1 cellular context compared by ENCODE assay signal in the genomic region with DNA sequence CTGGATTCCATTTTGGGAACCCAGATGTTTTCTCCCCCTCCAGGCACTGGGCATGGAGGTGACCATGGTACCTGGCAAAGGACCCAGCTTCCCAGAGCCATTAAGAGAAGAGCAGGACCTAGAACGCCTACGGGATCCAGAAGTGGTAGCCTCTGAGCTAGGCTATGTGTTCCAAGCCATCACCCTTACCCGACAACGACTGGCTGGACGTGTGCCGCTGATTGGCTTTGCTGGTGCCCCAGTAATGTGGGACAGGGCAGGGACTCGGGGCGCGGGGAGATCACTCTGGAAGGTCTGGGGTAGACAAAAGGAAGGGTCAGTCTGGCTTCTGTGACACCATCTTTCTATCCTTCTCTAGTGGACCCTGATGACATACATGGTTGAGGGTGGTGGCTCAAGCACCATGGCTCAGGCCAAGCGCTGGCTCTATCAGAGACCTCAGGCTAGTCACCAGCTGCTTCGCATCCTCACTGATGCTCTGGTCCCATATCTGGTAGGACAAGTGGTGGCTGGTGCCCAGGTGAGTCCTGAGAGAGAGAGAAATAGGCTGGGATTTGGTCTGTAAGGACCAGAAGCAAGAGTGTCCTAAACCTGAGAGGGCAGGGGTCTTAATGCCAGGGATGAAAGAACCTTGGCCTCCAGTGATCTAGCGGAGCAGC.
TF ChIP-seq lines count a peak whose summit lies in the region.

No MANE protein-coding gene starts in this region.

TF ChIP-seq in GM12878, 131 proteins besides CTCF, POLR2A, EP300 and RAD21:
- no peak for TF ChIP-seq PAX5 (IDR thresholded peaks at IDR 0.05; ENCODE audit: borderline replicate concordance, low read depth, low read length)
- TF ChIP-seq PML (IDR thresholded peaks at IDR 0.05; ENCODE audit: low read length) = no peak
- TF ChIP-seq RCOR1 (conservative IDR thresholded peaks at IDR 0.05; ENCODE audit: low read depth, low read length) = no peak
- TF ChIP-seq, protein P1, sequence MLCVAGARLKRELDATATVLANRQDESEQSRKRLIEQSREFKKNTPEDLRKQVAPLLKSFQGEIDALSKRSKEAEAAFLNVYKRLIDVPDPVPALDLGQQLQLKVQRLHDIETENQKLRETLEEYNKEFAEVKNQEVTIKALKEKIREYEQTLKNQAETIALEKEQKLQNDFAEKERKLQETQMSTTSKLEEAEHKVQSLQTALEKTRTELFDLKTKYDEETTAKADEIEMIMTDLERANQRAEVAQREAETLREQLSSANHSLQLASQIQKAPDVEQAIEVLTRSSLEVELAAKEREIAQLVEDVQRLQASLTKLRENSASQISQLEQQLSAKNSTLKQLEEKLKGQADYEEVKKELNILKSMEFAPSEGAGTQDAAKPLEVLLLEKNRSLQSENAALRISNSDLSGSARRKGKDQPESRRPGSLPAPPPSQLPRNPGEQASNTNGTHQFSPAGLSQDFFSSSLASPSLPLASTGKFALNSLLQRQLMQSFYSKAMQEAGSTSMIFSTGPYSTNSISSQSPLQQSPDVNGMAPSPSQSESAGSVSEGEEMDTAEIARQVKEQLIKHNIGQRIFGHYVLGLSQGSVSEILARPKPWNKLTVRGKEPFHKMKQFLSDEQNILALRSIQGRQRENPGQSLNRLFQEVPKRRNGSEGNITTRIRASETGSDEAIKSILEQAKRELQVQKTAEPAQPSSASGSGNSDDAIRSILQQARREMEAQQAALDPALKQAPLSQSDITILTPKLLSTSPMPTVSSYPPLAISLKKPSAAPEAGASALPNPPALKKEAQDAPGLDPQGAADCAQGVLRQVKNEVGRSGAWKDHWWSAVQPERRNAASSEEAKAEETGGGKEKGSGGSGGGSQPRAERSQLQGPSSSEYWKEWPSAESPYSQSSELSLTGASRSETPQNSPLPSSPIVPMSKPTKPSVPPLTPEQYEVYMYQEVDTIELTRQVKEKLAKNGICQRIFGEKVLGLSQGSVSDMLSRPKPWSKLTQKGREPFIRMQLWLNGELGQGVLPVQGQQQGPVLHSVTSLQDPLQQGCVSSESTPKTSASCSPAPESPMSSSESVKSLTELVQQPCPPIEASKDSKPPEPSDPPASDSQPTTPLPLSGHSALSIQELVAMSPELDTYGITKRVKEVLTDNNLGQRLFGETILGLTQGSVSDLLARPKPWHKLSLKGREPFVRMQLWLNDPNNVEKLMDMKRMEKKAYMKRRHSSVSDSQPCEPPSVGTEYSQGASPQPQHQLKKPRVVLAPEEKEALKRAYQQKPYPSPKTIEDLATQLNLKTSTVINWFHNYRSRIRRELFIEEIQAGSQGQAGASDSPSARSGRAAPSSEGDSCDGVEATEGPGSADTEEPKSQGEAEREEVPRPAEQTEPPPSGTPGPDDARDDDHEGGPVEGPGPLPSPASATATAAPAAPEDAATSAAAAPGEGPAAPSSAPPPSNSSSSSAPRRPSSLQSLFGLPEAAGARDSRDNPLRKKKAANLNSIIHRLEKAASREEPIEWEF (IDR thresholded peaks at IDR 0.05; ENCODE audit: insufficient replicate concordance, low read depth, low read length) = no peak
- TF ChIP-seq TCF12 (IDR thresholded peaks at IDR 0.05; ENCODE audit: low read depth, low read length) = no peak
- no peak for TF ChIP-seq JUND (IDR thresholded peaks at IDR 0.05; ENCODE audit: low read depth, low read length)
- TF ChIP-seq, protein P2, sequence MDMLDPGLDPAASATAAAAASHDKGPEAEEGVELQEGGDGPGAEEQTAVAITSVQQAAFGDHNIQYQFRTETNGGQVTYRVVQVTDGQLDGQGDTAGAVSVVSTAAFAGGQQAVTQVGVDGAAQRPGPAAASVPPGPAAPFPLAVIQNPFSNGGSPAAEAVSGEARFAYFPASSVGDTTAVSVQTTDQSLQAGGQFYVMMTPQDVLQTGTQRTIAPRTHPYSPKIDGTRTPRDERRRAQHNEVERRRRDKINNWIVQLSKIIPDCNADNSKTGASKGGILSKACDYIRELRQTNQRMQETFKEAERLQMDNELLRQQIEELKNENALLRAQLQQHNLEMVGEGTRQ (IDR thresholded peaks at IDR 0.05; ENCODE audit: borderline replicate concordance, low read depth, low read length) = no peak
- no peak for TF ChIP-seq SMC3 (IDR thresholded peaks at IDR 0.05; ENCODE audit: borderline replicate concordance, low read length)
- no peak for TF ChIP-seq GABPA (IDR thresholded peaks at IDR 0.05; ENCODE audit: low read depth)
- no peak for TF ChIP-seq ASH2L (IDR thresholded peaks at IDR 0.05; ENCODE audit: borderline replicate concordance, low read depth)
- no peak for TF ChIP-seq EZH2 (IDR thresholded peaks at IDR 0.05; ENCODE audit: borderline replicate concordance, control insufficient read depth, low read depth, low read length)
- no peak for TF ChIP-seq NFYA (IDR thresholded peaks at IDR 0.05; ENCODE audit: borderline replicate concordance, low read depth, low read length)
- TF ChIP-seq SPI1 (IDR thresholded peaks at IDR 0.05; ENCODE audit: borderline replicate concordance, insufficient read depth, low read depth, low read length) = no peak
- no peak for TF ChIP-seq YBX1 (IDR thresholded peaks at IDR 0.05)
- no peak for TF ChIP-seq NFXL1 (IDR thresholded peaks at IDR 0.05; ENCODE audit: borderline replicate concordance)
- no peak for TF ChIP-seq PKNOX1 (IDR thresholded peaks at IDR 0.05)
- no peak for TF ChIP-seq MEF2A (IDR thresholded peaks at IDR 0.05; ENCODE audit: insufficient read depth, low read depth, low read length)
- TF ChIP-seq TARDBP (IDR thresholded peaks at IDR 0.05; ENCODE audit: borderline replicate concordance) = no peak
